In the genomic region with DNA sequence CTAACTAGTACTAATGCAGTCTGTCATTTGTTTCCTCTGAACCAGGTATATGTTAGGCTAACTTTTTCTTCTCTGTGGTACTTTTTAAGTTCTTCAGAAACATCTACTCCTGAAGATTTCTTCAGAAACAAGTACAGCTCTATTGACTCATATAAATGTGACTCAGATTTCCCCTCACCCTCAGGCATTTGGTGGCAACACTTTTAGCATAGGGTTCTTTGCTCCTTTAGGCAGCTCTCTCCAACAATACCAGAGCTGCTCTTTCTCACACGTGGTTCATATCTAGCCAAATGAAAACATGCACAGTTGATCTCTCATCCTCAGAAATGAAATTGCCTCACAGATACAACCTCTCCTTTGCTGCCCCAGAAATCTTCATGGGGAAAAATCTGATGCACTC, we compare ENCODE assay signal across 34 cellular contexts.
DNase-seq lines count a peak whose midpoint lies in the region; ATAC-seq, FAIRE-seq and TF ChIP-seq lines count a peak whose summit lies in the region.
"Had no signal": no experiment of that assay in that cellular context is flagged by ENCODE, and none has a peak within 500 bp of the region (broad histone marks: within the 10 kb centered on the region; RNA-seq: fewer than 3 reads in every experiment).

No MANE protein-coding gene starts in this region.

- ATAC-seq in GM21423 (IDR thresholded peaks at IDR 0.05; ENCODE audit: unreplicated experiment) = no peak
- no peak for ATAC-seq in HG03095 (IDR thresholded peaks at IDR 0.05; ENCODE audit: unreplicated experiment)
- ATAC-seq: gastroesophageal sphincter; HepG2; lower lobe of right lung; naive thymus-derived CD8-positive, alpha-beta T cell; sciatic nerve had no signal

- H3K27ac Mint-ChIP-seq in mesothelial cell of epicardium = no peak overlapping the region
- H3K27ac Mint-ChIP-seq: activated T-helper 2 cell treated with anti-CD3 and anti-CD28 coated beads, Interferon-gamma antibody, Interleukin-2, Interleukin-4, amounts not matched to agents 10 μg/mL and 5 μg/mL and 100 μg/mL, durations not matched to agents 14 hours and 24 hours and 36 hours; CD14-positive monocyte; naive thymus-derived CD8-positive, alpha-beta T cell had no signal

- no peak for FAIRE-seq in bronchial epithelial cell (lab: Jason Lieb, UNC)
- FAIRE-seq: GM19239, H54, HepG2, RCC 7860 had no signal

- peaks cover 10% of the 10 kb centered on the region for H3K4me1 Mint-ChIP-seq in mesothelial cell of epicardium
- H3K4me1 Mint-ChIP-seq: CD14-positive monocyte; naive thymus-derived CD8-positive, alpha-beta T cell had no signal

- peaks cover 1% of the 10 kb centered on the region for H3K27me3 Mint-ChIP-seq in mesothelial cell of epicardium (ENCODE audit: low read depth)
- H3K27me3 Mint-ChIP-seq: naive thymus-derived CD8-positive, alpha-beta T cell had no signal

- H3K9me3 Mint-ChIP-seq in mesothelial cell of epicardium = peaks cover 3% of the 10 kb centered on the region

- DNase-seq in BJ (ENCODE audit: low read depth) (peak; percentile 9), MG63 (peak; percentile 13), bronchial epithelial cell (ENCODE audit: low read depth) (peak; percentile 52), iris pigment epithelial cell (ENCODE audit: low read depth) (peak; percentile 51), mesothelial cell of epicardium (ENCODE audit: low spot score in 2 of 2, unreplicated experiment in 2 of 2) (no peak)
- DNase-seq: ACHN; activated CD4-positive, alpha-beta T cell treated with anti-CD3 and anti-CD28 coated beads for 48 hours; activated CD8-positive, alpha-beta memory T cell treated with anti-CD3 and anti-CD28 coated beads for 24 hours; activated naive CD4-positive, alpha-beta T cell treated with anti-CD3 and anti-CD28 coated beads, Interleukin-2, amount 50 U/mL, for 16 hours; activated T-cell treated with anti-CD3 and anti-CD28 coated beads for 4 hours; cortex of kidney; GF-D8; lower lobe of right lung; naive thymus-derived CD8-positive, alpha-beta T cell; NCI-H146; NCI-H345; NCI-H774; nucleus accumbens; SJCRH30; stimulated activated CD4-positive, alpha-beta T cell treated with anti-CD3 and anti-CD28 coated beads, Interleukin-4, amount 100 ng/mL, for 4 hours; SW 1271; WERI-Rb-1 had no signal

- POLR2A ChIA-PET in BJ (lab: Charles Lee) = no interaction called here

- H3K9me3 ChIP-seq in MG63 = no peaks in the 10 kb centered on the region; the same call in 1 of the 2 replicates
- H3K9me3 ChIP-seq: gastroesophageal sphincter, lower lobe of right lung, prostate gland, SJCRH30, tibial nerve had no signal

- CTCF ChIA-PET in BJ (lab: Yijun Ruan, JAX) = no interaction called here

- no peak overlapping the region for H3K4me3 ChIP-seq in BJ (ENCODE audit: low read depth, low read length)
- H3K4me3 ChIP-seq in MG63 = no peak overlapping the region
- no peak overlapping the region for H3K4me3 ChIP-seq in bronchial epithelial cell (ENCODE audit: low read depth, low read length)
- H3K4me3 ChIP-seq: gastroesophageal sphincter, lower lobe of right lung, prostate gland, SJCRH30, tibial nerve had no signal

- H3K4me3 Mint-ChIP-seq in mesothelial cell of epicardium = no peak overlapping the region
- H3K4me3 Mint-ChIP-seq: CD14-positive monocyte; naive thymus-derived CD8-positive, alpha-beta T cell had no signal

- H3K36me3 Mint-ChIP-seq in mesothelial cell of epicardium = no peaks in the 10 kb centered on the region
- H3K36me3 Mint-ChIP-seq: CD14-positive monocyte; naive thymus-derived CD8-positive, alpha-beta T cell had no signal

- TF ChIP-seq CTCF in BJ (IDR thresholded peaks at IDR 0.05; ENCODE audit: insufficient read depth, low read depth, low read length) (no peak), bronchial epithelial cell (IDR thresholded peaks at IDR 0.05; ENCODE audit: insufficient read depth, low read length, severe bottlenecking) (no peak), mesothelial cell of epicardium (IDR thresholded peaks at IDR 0.05; ENCODE audit: unreplicated experiment) (no peak)

- H3K36me3 ChIP-seq in BJ (ENCODE audit: control insufficient read depth, insufficient read depth, low read length) (no peaks in the 10 kb centered on the region), MG63 (no peaks in the 10 kb centered on the region), bronchial epithelial cell (ENCODE audit: control insufficient read depth, insufficient read depth, low read length) (no peaks in the 10 kb centered on the region)
- H3K36me3 ChIP-seq: gastroesophageal sphincter, lower lobe of right lung, prostate gland, SJCRH30, tibial nerve, WERI-Rb-1 had no signal

- H3K27me3 ChIP-seq in BJ (ENCODE audit: control insufficient read depth, insufficient read depth, low read length) (no peaks in the 10 kb centered on the region), MG63 (no peaks in the 10 kb centered on the region), bronchial epithelial cell (ENCODE audit: control insufficient read depth, insufficient read depth, low read length) (no peaks in the 10 kb centered on the region)
- H3K27me3 ChIP-seq: gastroesophageal sphincter, SJCRH30, tibial nerve had no signal

Comparison
In these comparisons a context has a peak if more than half of its experiments do, and no peak if none do; other contexts are left out.
1. DNase-seq: peak in BJ (single experiment), MG63 (single experiment), bronchial epithelial cell (single experiment) and iris pigment epithelial cell (single experiment); none in mesothelial cell of epicardium (0 of 2).